ENCODE assay signal across 1 cellular context in genomic region chr7:151039850-151040548, GRCh38.
TF ChIP-seq lines count a peak whose summit lies in the region.

No MANE protein-coding gene starts in this region.

TF ChIP-seq in HepG2, 621 proteins besides CTCF, POLR2A, EP300 and RAD21:
- TF ChIP-seq HNRNPL (IDR thresholded peaks at IDR 0.05; ENCODE audit: low read depth, low read length) (no peak), ZMYM2 (CRISPR knock-in tag; IDR thresholded peaks at IDR 0.05) (no peak), TERF1 (CRISPR knock-in tag; IDR thresholded peaks at IDR 0.05) (no peak), KMT2A (CRISPR knock-in tag; IDR thresholded peaks at IDR 0.05) (no peak), TRIM22 (IDR thresholded peaks at IDR 0.05) (no peak), SRSF9 (IDR thresholded peaks at IDR 0.05; ENCODE audit: borderline replicate concordance, insufficient read depth, low read depth, low read length, poor library complexity, severe bottlenecking) (no peak), PTBP1 (IDR thresholded peaks at IDR 0.05; ENCODE audit: low read depth, low read length, poor library complexity, severe bottlenecking) (no peak), FOXK2 (IDR thresholded peaks at IDR 0.05) (no peak), SIN3A (IDR thresholded peaks at IDR 0.05; ENCODE audit: borderline replicate concordance, low read depth, low read length) (no peak), ZSCAN9 (CRISPR knock-in tag; IDR thresholded peaks at IDR 0.05; ENCODE audit: borderline replicate concordance) (no peak), ISL2 (CRISPR knock-in tag; IDR thresholded peaks at IDR 0.05) (no peak)
